In the genomic region with DNA sequence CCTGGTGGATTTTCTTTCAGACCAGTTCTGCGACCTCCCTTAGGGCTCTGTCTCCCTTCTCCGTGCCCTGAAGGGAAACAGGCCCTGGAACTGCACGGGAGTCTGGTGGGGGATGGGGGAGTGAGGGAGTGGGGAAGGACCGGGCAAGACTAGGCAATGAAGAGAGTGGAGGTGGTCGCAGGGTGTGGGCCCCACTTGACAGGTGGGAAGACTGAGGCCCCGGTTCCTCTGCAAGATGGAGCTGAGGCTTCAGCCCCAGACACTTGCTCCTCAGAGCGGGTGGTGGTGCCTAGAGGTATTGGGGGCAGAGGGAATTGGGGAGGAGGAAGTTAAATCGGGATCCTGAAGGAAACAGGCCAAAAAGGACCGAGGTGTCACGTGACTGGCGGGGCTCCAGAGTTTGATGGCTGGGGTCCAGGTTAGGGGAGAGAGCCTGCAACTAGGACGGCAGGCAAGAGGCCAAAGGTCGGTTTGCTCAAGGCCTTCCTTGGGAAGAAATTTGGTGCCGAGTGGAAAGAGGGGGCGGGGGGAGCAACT, we compare ENCODE assay signal across 1 cellular context.
TF ChIP-seq lines count a peak whose summit lies in the region.

No MANE protein-coding gene starts in this region.

TF ChIP-seq in endothelial cell of umbilical vein, 7 proteins besides CTCF, POLR2A, EP300 and RAD21:
- TF ChIP-seq GATA2 (IDR thresholded peaks at IDR 0.05; ENCODE audit: insufficient read depth, insufficient read length, low read depth, low read length): no peak
- TF ChIP-seq FOS (IDR thresholded peaks at IDR 0.05; ENCODE audit: borderline replicate concordance, insufficient read depth, low read length): no peak
- TF ChIP-seq JUN (IDR thresholded peaks at IDR 0.05; ENCODE audit: borderline replicate concordance, insufficient read depth, insufficient read length, low read depth): no peak
- TF ChIP-seq MYC (IDR thresholded peaks at IDR 0.05; ENCODE audit: low read depth, low read length): no peak
- TF ChIP-seq MAX (IDR thresholded peaks at IDR 0.05; ENCODE audit: insufficient read depth, insufficient read length): no peak
- no peak for TF ChIP-seq EZH2 (IDR thresholded peaks at IDR 0.05; ENCODE audit: borderline replicate concordance, low read depth, low read length, severe bottlenecking)
- TF ChIP-seq POLR2AphosphoS5 (IDR thresholded peaks at IDR 0.05; ENCODE audit: insufficient read depth, low read depth, low read length): no peak
